1 cellular context compared by ENCODE assay signal in genomic region chr1:32249831-32250525, GRCh38.
A peak's percentile ranks its signal among the peaks of the same experiment; 100 is the strongest.
TF ChIP-seq lines count a peak whose summit lies in the region.

No MANE protein-coding gene starts in this region.

TF ChIP-seq in HepG2, 621 proteins besides CTCF, POLR2A, EP300 and RAD21 (continued from another document and continues in another):
- no peak for TF ChIP-seq HMGXB3 (CRISPR knock-in tag; IDR thresholded peaks at IDR 0.05; ENCODE audit: borderline replicate concordance)
- no peak for TF ChIP-seq MIER3 (CRISPR knock-in tag; IDR thresholded peaks at IDR 0.05; ENCODE audit: borderline replicate concordance)
- TF ChIP-seq POGZ (CRISPR knock-in tag; IDR thresholded peaks at IDR 0.05), result peak; percentile 73
- no peak for TF ChIP-seq ZNF780A (CRISPR knock-in tag; IDR thresholded peaks at IDR 0.05)
- no peak for TF ChIP-seq NR3C1 (CRISPR knock-in tag; IDR thresholded peaks at IDR 0.05)
- TF ChIP-seq ZNF770 (CRISPR knock-in tag; IDR thresholded peaks at IDR 0.05), result 0 out of 2 replicates have a peak, but pooled peaks have one; percentile 35
- TF ChIP-seq TOPORS (CRISPR knock-in tag; IDR thresholded peaks at IDR 0.05), result no peak
- peak; percentile 99 for TF ChIP-seq PAXIP1 (CRISPR knock-in tag; conservative IDR thresholded peaks at IDR 0.05)
- peak; percentile 34; the same call in 1 of the 2 replicates for TF ChIP-seq ZNF644 (CRISPR knock-in tag; IDR thresholded peaks at IDR 0.05; ENCODE audit: low read depth)
- TF ChIP-seq ZNF460 (CRISPR knock-in tag; IDR thresholded peaks at IDR 0.05; ENCODE audit: borderline replicate concordance), result no peak
- no peak for TF ChIP-seq ZNF331 (CRISPR knock-in tag; IDR thresholded peaks at IDR 0.05)
- no peak for TF ChIP-seq ZSCAN22 (CRISPR knock-in tag; IDR thresholded peaks at IDR 0.05)
- TF ChIP-seq SNAI1 (CRISPR knock-in tag; IDR thresholded peaks at IDR 0.05; ENCODE audit: borderline replicate concordance), result no peak
- TF ChIP-seq CAMTA2 (CRISPR knock-in tag; IDR thresholded peaks at IDR 0.05; ENCODE audit: borderline replicate concordance), result no peak
- TF ChIP-seq TRAFD1 (CRISPR knock-in tag; IDR thresholded peaks at IDR 0.05; ENCODE audit: borderline replicate concordance), result no peak
- TF ChIP-seq FOXA3 (CRISPR knock-in tag; IDR thresholded peaks at IDR 0.05), result peak; percentile 73; the same call in 1 of the 2 replicates
- TF ChIP-seq DZIP1 (CRISPR knock-in tag; IDR thresholded peaks at IDR 0.05), result no peak
- TF ChIP-seq ZNF333 (CRISPR knock-in tag; IDR thresholded peaks at IDR 0.05; ENCODE audit: borderline replicate concordance), result no peak
- no peak for TF ChIP-seq DNMT3B (CRISPR knock-in tag; conservative IDR thresholded peaks at IDR 0.05)
- TF ChIP-seq RELA (CRISPR knock-in tag; IDR thresholded peaks at IDR 0.05), result no peak
- TF ChIP-seq HMG20B (CRISPR knock-in tag; conservative IDR thresholded peaks at IDR 0.05), result no peak
- no peak; the same call in 1 of the 2 replicates for TF ChIP-seq ZBTB42 (CRISPR knock-in tag; IDR thresholded peaks at IDR 0.05)
- peak; percentile 52 for TF ChIP-seq ELF1 (CRISPR knock-in tag; IDR thresholded peaks at IDR 0.05)
- TF ChIP-seq CCDC6 (CRISPR knock-in tag; IDR thresholded peaks at IDR 0.05), result 0 out of 2 replicates have a peak, but pooled peaks have one; percentile 46
- TF ChIP-seq REPIN1 (CRISPR knock-in tag; IDR thresholded peaks at IDR 0.05; ENCODE audit: borderline replicate concordance, low read depth), result peak; percentile 78; the same call in 1 of the 2 replicates
- no peak for TF ChIP-seq E2F1 (CRISPR knock-in tag; IDR thresholded peaks at IDR 0.05)
- no peak; the same call in 1 of the 2 replicates for TF ChIP-seq YEATS2 (CRISPR knock-in tag; IDR thresholded peaks at IDR 0.05; ENCODE audit: borderline replicate concordance)
- no peak for TF ChIP-seq ZNF879 (CRISPR knock-in tag; IDR thresholded peaks at IDR 0.05)
- TF ChIP-seq YEATS4 (CRISPR knock-in tag; IDR thresholded peaks at IDR 0.05; ENCODE audit: borderline replicate concordance), result peak; percentile 70; the same call in 1 of the 2 replicates
- TF ChIP-seq NFYC (CRISPR knock-in tag; IDR thresholded peaks at IDR 0.05), result no peak
- no peak for TF ChIP-seq DBP (CRISPR knock-in tag; IDR thresholded peaks at IDR 0.05; ENCODE audit: not compliant biosample characterization)
- TF ChIP-seq ELK4 (CRISPR knock-in tag; IDR thresholded peaks at IDR 0.05; ENCODE audit: borderline replicate concordance), result no peak
- TF ChIP-seq BRD4 (CRISPR knock-in tag; IDR thresholded peaks at IDR 0.05), result no peak
- peak; percentile 62; the same call in 1 of the 2 replicates for TF ChIP-seq ZNF44 (CRISPR knock-in tag; IDR thresholded peaks at IDR 0.05)
- 0 out of 2 replicates have a peak, but pooled peaks have one; percentile 34 for TF ChIP-seq IRX3 (CRISPR knock-in tag; IDR thresholded peaks at IDR 0.05; ENCODE audit: borderline replicate concordance, low read depth)
- no peak for TF ChIP-seq ZFP36 (IDR thresholded peaks at IDR 0.05; ENCODE audit: borderline replicate concordance, low read depth, low read length, partially characterized antibody)
- TF ChIP-seq SP5 (CRISPR knock-in tag; IDR thresholded peaks at IDR 0.05; ENCODE audit: borderline replicate concordance, low read depth), result no peak; the same call in 1 of the 2 replicates
- no peak for TF ChIP-seq CENPBD1 (CRISPR knock-in tag; IDR thresholded peaks at IDR 0.05; ENCODE audit: borderline replicate concordance, low read depth)
- TF ChIP-seq SIX4 (CRISPR knock-in tag; IDR thresholded peaks at IDR 0.05), result no peak; the same call in 1 of the 2 replicates
- TF ChIP-seq ZNF138 (CRISPR knock-in tag; IDR thresholded peaks at IDR 0.05; ENCODE audit: low read depth), result no peak
- peak; percentile 89; the same call in 1 of the 2 replicates for TF ChIP-seq MEIS1 (CRISPR knock-in tag; IDR thresholded peaks at IDR 0.05; ENCODE audit: borderline replicate concordance)
- no peak; the same call in 1 of the 2 replicates for TF ChIP-seq CREBL2 (CRISPR knock-in tag; IDR thresholded peaks at IDR 0.05; ENCODE audit: borderline replicate concordance)
- TF ChIP-seq RNF2 (conservative IDR thresholded peaks at IDR 0.05; ENCODE audit: low read depth), result no peak
- no peak for TF ChIP-seq NR0B2 (CRISPR knock-in tag; IDR thresholded peaks at IDR 0.05)
